ENCODE assay signal across 8 cellular contexts in genomic region chr14:100317897-100318808, GRCh38. TPM values are rescaled to one million over a fixed set of nuclear protein-coding genes. Genes with fewer than 3 reads are reported as not detected.
DNase-seq lines count a peak whose midpoint lies in the region; ATAC-seq and TF ChIP-seq lines count a peak whose summit lies in the region.

No MANE protein-coding gene starts in this region.

- H3K27me3 Mint-ChIP-seq in CD4-positive, alpha-beta T cell, result no peaks in the 10 kb centered on the region
- no peaks in the 10 kb centered on the region for H3K27me3 Mint-ChIP-seq in naive thymus-derived CD8-positive, alpha-beta T cell

- H3K9me3 ChIP-seq in CD4-positive, alpha-beta T cell (ENCODE audit: control insufficient read depth, low read length), result no peaks in the 10 kb centered on the region
- no peaks in the 10 kb centered on the region for H3K9me3 ChIP-seq in Loucy (ENCODE audit: insufficient read depth, low read depth, low read length)

- no peaks in the 10 kb centered on the region for H3K79me2 ChIP-seq in Loucy (ENCODE audit: insufficient read depth, low read length)

- no peaks in the 10 kb centered on the region for H3K9me3 Mint-ChIP-seq in CD4-positive, alpha-beta T cell
- no peaks in the 10 kb centered on the region for H3K9me3 Mint-ChIP-seq in naive thymus-derived CD8-positive, alpha-beta T cell

- peak; percentile 86 for TF ChIP-seq CTCF in CD4-positive, alpha-beta T cell (IDR thresholded peaks at IDR 0.05)
- peak; percentile 49 for TF ChIP-seq CTCF in Loucy (conservative IDR thresholded peaks at IDR 0.05; ENCODE audit: low read length)

- peak overlapping the region; percentile 79 for H3K4me3 Mint-ChIP-seq in CD4-positive, alpha-beta T cell
- peak overlapping the region; percentile 52 to 80 (median 68) for H3K4me3 Mint-ChIP-seq in naive thymus-derived CD8-positive, alpha-beta T cell

- peaks cover 4% of the 10 kb centered on the region for H3K4me1 Mint-ChIP-seq in CD4-positive, alpha-beta T cell (ENCODE audit: low read depth)
- H3K4me1 Mint-ChIP-seq in naive thymus-derived CD8-positive, alpha-beta T cell, result peaks cover 0 to 6% (median 3%) of the 10 kb centered on the region in 4 donors

- H3K9me2 ChIP-seq in Loucy (replicated peaks; ENCODE audit: low read depth, low read length), result no peaks in the 10 kb centered on the region

- H3K36me3 ChIP-seq in Loucy (ENCODE audit: insufficient read depth, low read length), result no peaks in the 10 kb centered on the region

- H3F3A ChIP-seq in Loucy (ENCODE audit: low read depth), result no peaks in the 10 kb centered on the region

- H4K20me1 ChIP-seq in Loucy (ENCODE audit: insufficient read depth, low read length, poor library complexity, severe bottlenecking), result no peaks in the 10 kb centered on the region

- H3K27me3 ChIP-seq in CD4-positive, alpha-beta T cell (ENCODE audit: control insufficient read depth, insufficient read depth, low read length), result no peaks in the 10 kb centered on the region
- H3K27me3 ChIP-seq in Loucy (ENCODE audit: insufficient read depth, low read length, poor library complexity, severe bottlenecking), result no peaks in the 10 kb centered on the region

- H3K27ac ChIP-seq in CD4-positive, alpha-beta T cell (ENCODE audit: low read depth, low read length), result no peak overlapping the region

- H3K4me3 ChIP-seq in Loucy (ENCODE audit: low read length, poor library complexity, severe bottlenecking), result no peak overlapping the region

- H2AFZ ChIP-seq in Loucy (ENCODE audit: low read length), result no peak overlapping the region

- H3K4me2 ChIP-seq in Loucy (ENCODE audit: low read depth, low read length, poor library complexity, severe bottlenecking), result no peak overlapping the region

- intact Hi-C loops in CD4-positive, alpha-beta T cell (cut with DNase I, micrococcal nuclease), result no loop called here

- H3K36me3 Mint-ChIP-seq in CD4-positive, alpha-beta T cell (ENCODE audit: low read depth), result no peaks in the 10 kb centered on the region
- H3K36me3 Mint-ChIP-seq in naive thymus-derived CD8-positive, alpha-beta T cell, result no peaks in the 10 kb centered on the region

- POLR2A ChIA-PET in CD4-positive, alpha-beta T cell (lab: Charles Lee), result no interaction called here
- POLR2A ChIA-PET in naive thymus-derived CD8-positive, alpha-beta T cell (lab: Charles Lee), result interaction anchor here (0.7 kb wide), 1 partner anchor 10 kb away, joined by 4 read pairs; no protein-coding TSS in a partner anchor

- H3K27ac Mint-ChIP-seq in CD4-positive, alpha-beta T cell, result no peak overlapping the region
- H3K27ac Mint-ChIP-seq in naive thymus-derived CD8-positive, alpha-beta T cell, result peak overlapping the region in 4 of 10 donors; percentile 12 to 76 (median 59)

- CTCF ChIA-PET in CD4-positive, alpha-beta T cell (lab: Charles Lee), result interaction anchor here (0.7 to 1.3 kb wide), 3 partner anchors 15 to 60 kb away, joined by 3 read pairs; no protein-coding TSS in a partner anchor

- H3K9ac ChIP-seq in Loucy (ENCODE audit: low read depth, low read length, poor library complexity, severe bottlenecking), result no peak overlapping the region

- no peaks in the 10 kb centered on the region for H3K4me1 ChIP-seq in Loucy (ENCODE audit: insufficient read depth, low read length, poor library complexity, severe bottlenecking)

- peak; percentile 98 for ATAC-seq in CD4-positive, alpha-beta T cell (ENCODE audit: poor library complexity)
- ATAC-seq in GM21526 (IDR thresholded peaks at IDR 0.05; ENCODE audit: low FRiP score, unreplicated experiment), result peak; percentile 78
- ATAC-seq in naive thymus-derived CD8-positive, alpha-beta T cell, result peak; percentile 100

- peak; percentile 49 to 75 (median 60) for DNase-seq in CD4-positive, alpha-beta T cell
- DNase-seq in activated CD8-positive, alpha-beta memory T cell treated with anti-CD3 and anti-CD28 coated beads for 1 hour (ENCODE audit: extremely low read depth in 1 of 2, low read depth in 1 of 2), result peak; percentile 33 to 67
- DNase-seq in epidermal melanocyte (ENCODE audit: insufficient read length, low spot score) (peak; percentile 74), NCI-H1436 treated with DMSO at 0.1 percent for 48 hours (lab: John Stamatoyannopoulos, UW) (no peak)
- DNase-seq in naive thymus-derived CD8-positive, alpha-beta T cell, result peak; percentile 49 to 82 (median 67)
- DNase-seq in stimulated activated naive CD4-positive, alpha-beta T cell treated with Interleukin-2 at 50 U/mL for 16 hours (lab: John Stamatoyannopoulos, UW), result peak; percentile 55

RNA-seq across cellular contexts. Expression of gene SLC25A47, which starts 5.0 kb away (rescaled TPM):
- total RNA-seq in CD4-positive, alpha-beta T cell, result not detected
- not detected for total RNA-seq in naive thymus-derived CD8-positive, alpha-beta T cell
- not detected for polyA plus RNA-seq in naive thymus-derived CD8-positive, alpha-beta T cell

RNA-seq across cellular contexts. Expression of gene SLC25A29, which starts 11.9 kb away (rescaled TPM):
- 1 to 10 TPM; 2.5 TPM for total RNA-seq in CD4-positive, alpha-beta T cell
- 10 to 100 TPM; 16.1 to 18.5 TPM for total RNA-seq in naive thymus-derived CD8-positive, alpha-beta T cell
- polyA plus RNA-seq in naive thymus-derived CD8-positive, alpha-beta T cell, result 1 to 10 TPM; 2.7 to 8.8 (median 4.1) TPM

RNA-seq across cellular contexts. Expression of gene WDR25, which starts 58.1 kb away (rescaled TPM):
- 1 to 10 TPM; 2.0 to 2.4 TPM for total RNA-seq in CD4-positive, alpha-beta T cell
- 1 to 10 TPM; 6.2 to 6.6 TPM for total RNA-seq in naive thymus-derived CD8-positive, alpha-beta T cell
- 10 to 100 TPM in 2 of 3 donors, 1 to 10 TPM in 1; 8.3 to 11.9 (median 10.7) TPM for polyA plus RNA-seq in naive thymus-derived CD8-positive, alpha-beta T cell

Comparison
In these comparisons a context has a peak if more than half of its experiments do, and no peak if none do; other contexts are left out.
1. RNA of gene SLC25A29, which starts 11.9 kb away (total RNA-seq): 16.1 to 18.5 TPM in naive thymus-derived CD8-positive, alpha-beta T cell; 2.5 TPM in CD4-positive, alpha-beta T cell; every median in the first group is over 4 times any median in the second.
2. Peak in every context shown above with its lines, with median percentiles within 50 percentile points of each other: ATAC-seq.